In the genomic region with DNA sequence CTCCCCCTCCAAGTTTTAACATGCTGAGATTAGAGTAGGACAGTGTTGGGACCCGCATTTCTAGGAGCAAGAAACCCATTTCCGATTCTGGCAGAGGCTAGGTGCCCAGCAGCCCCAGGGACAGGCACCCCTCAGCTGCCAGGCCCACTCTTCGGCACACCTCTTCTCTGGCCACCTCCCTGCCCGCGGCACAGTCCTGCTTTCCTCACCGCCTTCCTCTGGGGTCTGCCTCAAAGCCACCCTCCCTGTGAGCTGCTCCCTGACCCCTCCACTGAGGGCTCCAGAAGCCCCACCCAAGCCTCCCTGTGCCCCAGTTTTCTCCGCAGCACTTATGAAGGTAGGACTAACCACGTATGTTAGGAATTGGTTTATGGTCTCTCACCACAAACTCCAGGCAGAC, we compare ENCODE assay signal across 11 cellular contexts.
DNase-seq lines count a peak whose midpoint lies in the region; ATAC-seq and TF ChIP-seq lines count a peak whose summit lies in the region.
"Had no signal": no experiment of that assay in that cellular context is flagged by ENCODE, and none has a peak within 500 bp of the region (broad histone marks: within the 10 kb centered on the region; RNA-seq: fewer than 3 reads in every experiment).

No MANE protein-coding gene starts in this region.

- peak overlapping the region; percentile 59 for H3K27ac Mint-ChIP-seq in stimulated activated naive CD8-positive, alpha-beta T cell treated with anti-CD3 and anti-CD28 coated beads, Interleukin-15, Interleukin-2, amounts not matched to agents 100 ng/mL and 50 ng/mL, for 24 hours

- H3K4me1 ChIP-seq in esophagus squamous epithelium, result peaks cover 26 to 92% (median 46%) of the 10 kb centered on the region in 3 donors
- H3K4me1 ChIP-seq in rectal smooth muscle tissue (ENCODE audit: control insufficient read depth, insufficient read depth, low read length), result peaks cover 27% of the 10 kb centered on the region

- H3K4me3 ChIP-seq in esophagus squamous epithelium (no peak overlapping the region), rectal smooth muscle tissue (ENCODE audit: low read length) (no peak overlapping the region)

- DNase-seq in stimulated activated naive CD8-positive, alpha-beta T cell treated with anti-CD3 and anti-CD28 coated beads, Interleukin-15, Interleukin-2, amounts not matched to agents 100 U/mL and 50 U/mL, for 24 hours, result no peak
- DNase-seq in esophagus squamous epithelium (lab: John Stamatoyannopoulos, UW) (no peak), NCI-H187 (lab: John Stamatoyannopoulos, UW) (no peak), omental fat pad (ENCODE audit: low spot score) (no peak), T1000 (lab: John Stamatoyannopoulos, UW) (no peak)
- DNase-seq: activated CD4-positive, CD25-positive, alpha-beta regulatory T cell; caudate nucleus; NCI-H2171 had no signal

- H3K9me3 Mint-ChIP-seq in stimulated activated naive CD8-positive, alpha-beta T cell treated with anti-CD3 and anti-CD28 coated beads, Interleukin-15, Interleukin-2, amounts not matched to agents 100 ng/mL and 50 ng/mL, for 24 hours, result no peaks in the 10 kb centered on the region

- intact Hi-C loops in esophagus squamous epithelium (cut with DNase I), result no loop called here

- no peak for TF ChIP-seq POLR2A in esophagus squamous epithelium (IDR thresholded peaks at IDR 0.05)

- no peaks in the 10 kb centered on the region for H3K9me3 ChIP-seq in esophagus squamous epithelium

- H3K4me3 Mint-ChIP-seq in stimulated activated naive CD8-positive, alpha-beta T cell treated with anti-CD3 and anti-CD28 coated beads, Interleukin-15, Interleukin-2, amounts not matched to agents 100 ng/mL and 50 ng/mL, for 24 hours, result no peak overlapping the region

- TF ChIP-seq CTCF in esophagus squamous epithelium (IDR thresholded peaks at IDR 0.05) (no peak), omental fat pad (IDR thresholded peaks at IDR 0.05) (no peak)

- H3K9ac ChIP-seq in rectal smooth muscle tissue (ENCODE audit: low read length), result no peak overlapping the region

- H3K36me3 ChIP-seq in esophagus squamous epithelium, result peaks cover 0 to 30% (median 3%) of the 10 kb centered on the region in 3 donors
- H3K36me3 ChIP-seq in rectal smooth muscle tissue (ENCODE audit: control insufficient read depth, insufficient read depth, low read length), result no peaks in the 10 kb centered on the region

- ATAC-seq in stimulated activated naive CD8-positive, alpha-beta T cell treated with anti-CD3 and anti-CD28 coated beads, Interleukin-15, Interleukin-2, amounts not matched to agents 100 U/mL and 50 U/mL, for 24 hours, result no peak
- ATAC-seq in omental fat pad (ENCODE audit: low FRiP score), result no peak
- ATAC-seq in HG02885 (IDR thresholded peaks at IDR 0.05; ENCODE audit: poor library complexity, unreplicated experiment), result no peak

- 60 to 78% methylated on average over 8 of the region's 8 CpGs for WGBS in esophagus squamous epithelium, 2 donors

- no peaks in the 10 kb centered on the region for H3K27me3 ChIP-seq in esophagus squamous epithelium
- no peaks in the 10 kb centered on the region for H3K27me3 ChIP-seq in rectal smooth muscle tissue (ENCODE audit: control insufficient read depth, insufficient read depth, low read length)

- H3K4me1 Mint-ChIP-seq in stimulated activated naive CD8-positive, alpha-beta T cell treated with anti-CD3 and anti-CD28 coated beads, Interleukin-15, Interleukin-2, amounts not matched to agents 100 ng/mL and 50 ng/mL, for 24 hours (ENCODE audit: low read depth), result peaks cover 59% of the 10 kb centered on the region

- peaks cover 43% of the 10 kb centered on the region for H3K36me3 Mint-ChIP-seq in stimulated activated naive CD8-positive, alpha-beta T cell treated with anti-CD3 and anti-CD28 coated beads, Interleukin-15, Interleukin-2, amounts not matched to agents 100 ng/mL and 50 ng/mL, for 24 hours (ENCODE audit: low read depth)

- no peaks in the 10 kb centered on the region for H3K27me3 Mint-ChIP-seq in stimulated activated naive CD8-positive, alpha-beta T cell treated with anti-CD3 and anti-CD28 coated beads, Interleukin-15, Interleukin-2, amounts not matched to agents 100 ng/mL and 50 ng/mL, for 24 hours

- H3K27ac ChIP-seq in esophagus squamous epithelium (peak overlapping the region; percentile 15 to 92 (median 83)), rectal smooth muscle tissue (ENCODE audit: low read depth, low read length) (peak overlapping the region; percentile 74)
